Comparison of ENCODE assay signal across 8 cellular contexts in the genomic region with DNA sequence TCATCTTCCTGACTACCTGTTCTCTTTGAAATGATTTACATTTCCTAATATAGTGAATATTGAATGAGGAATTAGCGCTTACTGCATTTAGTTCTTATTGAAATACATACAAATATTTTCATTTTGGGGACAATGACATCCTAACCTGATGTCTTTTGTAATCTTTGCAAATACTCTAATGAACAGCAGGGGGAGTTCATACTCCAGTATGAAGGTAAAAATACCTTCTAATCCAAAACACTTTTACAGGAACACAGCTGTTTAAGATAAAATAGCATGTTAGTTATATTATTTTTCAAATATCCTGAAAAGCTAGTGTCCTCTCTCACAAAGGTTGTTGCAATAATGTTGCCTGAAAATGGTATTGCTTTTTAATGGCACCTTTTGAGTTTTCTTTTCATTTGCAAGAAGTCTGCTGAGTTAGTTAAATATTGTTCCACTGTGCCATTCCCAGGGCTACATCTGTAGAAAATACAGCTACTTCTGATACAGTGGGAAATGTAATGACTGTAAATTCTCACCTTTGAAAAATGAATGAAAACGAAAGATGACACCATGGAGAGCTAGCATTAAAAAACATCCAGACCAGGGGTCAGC.
DNase-seq lines count a peak whose midpoint lies in the region; ATAC-seq, FAIRE-seq and TF ChIP-seq lines count a peak whose summit lies in the region.

No MANE protein-coding gene starts in this region.

- no peaks in the 10 kb centered on the region for H3K79me2 ChIP-seq in OCI-LY7 (ENCODE audit: insufficient read depth, low read depth, low read length)

- POLR2A ChIA-PET in OCI-LY7 (lab: Charles Lee) = interaction anchor here (0.6 kb wide), 1 partner anchor 13 kb away, joined by 3 read pairs; no protein-coding TSS in a partner anchor

- DNase-seq in AML-193 (lab: John Stamatoyannopoulos, UW) (peak; percentile 26 to 31), H54 (ENCODE audit: insufficient read length, low spot score) (no peak), OCI-LY7 (ENCODE audit: low spot score) (peak; percentile 16), foreskin fibroblast (peak; percentile 1 to 23), GM12891 (ENCODE audit: insufficient read length, low spot score) (no peak), ascending aorta (ENCODE audit: low spot score in 2 of 2) (no peak)
- DNase-seq in stimulated activated effector memory CD8-positive, alpha-beta T cell treated with anti-CD3 and anti-CD28 coated beads, Interleukin-12 subunit alpha, Interleukin-12 subunit beta, amount 100 ng/mL, for 72 hours (ENCODE audit: low spot score in 2 of 2) = no peak

- no peaks in the 10 kb centered on the region for H3K27me3 ChIP-seq in ascending aorta

- intact Hi-C loops in OCI-LY7 (cut with micrococcal nuclease; ENCODE audit: unreplicated experiment) = no loop called here
- intact Hi-C loops in ascending aorta (cut with DNase I) = no loop called here

- TF ChIP-seq POLR2A in H54 (IDR thresholded peaks at IDR 0.05; ENCODE audit: low read depth, low read length) = no peak
- TF ChIP-seq POLR2A in GM12891 (IDR thresholded peaks at IDR 0.05; ENCODE audit: low read depth, low read length) = no peak

- peak; percentile 94 for FAIRE-seq in H54 (lab: Jason Lieb, UNC)
- no peak for FAIRE-seq in GM12891 (lab: Jason Lieb, UNC)

- no peaks in the 10 kb centered on the region for H3K36me3 Mint-ChIP-seq in stimulated activated effector memory CD8-positive, alpha-beta T cell treated with anti-CD3 and anti-CD28 coated beads, Interleukin-12 subunit alpha, Interleukin-12 subunit beta, amount 100 ng/mL, for 72 hours

- H3K36me3 ChIP-seq in OCI-LY7 (ENCODE audit: insufficient read depth, low read length) = no peaks in the 10 kb centered on the region
- no peaks in the 10 kb centered on the region for H3K36me3 ChIP-seq in ascending aorta

- H3K4me2 ChIP-seq in OCI-LY7 (ENCODE audit: low read length) = no peak overlapping the region

- no peak overlapping the region for H3K27ac Mint-ChIP-seq in stimulated activated effector memory CD8-positive, alpha-beta T cell treated with anti-CD3 and anti-CD28 coated beads, Interleukin-12 subunit alpha, Interleukin-12 subunit beta, amount 100 ng/mL, for 72 hours

- no peak overlapping the region for H3K4me3 Mint-ChIP-seq in stimulated activated effector memory CD8-positive, alpha-beta T cell treated with anti-CD3 and anti-CD28 coated beads, Interleukin-12 subunit alpha, Interleukin-12 subunit beta, amount 100 ng/mL, for 72 hours

- no peaks in the 10 kb centered on the region for H3K9me2 ChIP-seq in OCI-LY7 (ENCODE audit: insufficient read depth, low read length)

- H3K27ac ChIP-seq in OCI-LY7 (ENCODE audit: low read depth, low read length, poor library complexity, severe bottlenecking) (no peak overlapping the region), ascending aorta (no peak overlapping the region)

- no peaks in the 10 kb centered on the region for H3K9me3 ChIP-seq in OCI-LY7 (ENCODE audit: low read length)
- H3K9me3 ChIP-seq in ascending aorta = no peaks in the 10 kb centered on the region

- TF ChIP-seq CTCF in OCI-LY7 (conservative IDR thresholded peaks at IDR 0.05; ENCODE audit: low read length) (peak; percentile 76), foreskin fibroblast (IDR thresholded peaks at IDR 0.05; ENCODE audit: low read depth, low read length) (peak; percentile 36), ascending aorta (IDR thresholded peaks at IDR 0.05) (peak in 1 of 3 experiments; percentile 26)

- H3K4me1 ChIP-seq in OCI-LY7 (ENCODE audit: insufficient read depth, low read length, poor library complexity, severe bottlenecking) (no peaks in the 10 kb centered on the region), ascending aorta (no peaks in the 10 kb centered on the region)

- ATAC-seq in HG03342 (IDR thresholded peaks at IDR 0.05; ENCODE audit: unreplicated experiment) = no peak
- ATAC-seq in stimulated activated effector memory CD8-positive, alpha-beta T cell treated with anti-CD3 and anti-CD28 coated beads, Interleukin-12 subunit alpha, Interleukin-12 subunit beta, amount 100 ng/mL, for 72 hours = no peak

- H4K20me1 ChIP-seq in OCI-LY7 (ENCODE audit: insufficient read depth, low read length) = no peaks in the 10 kb centered on the region

- H2AFZ ChIP-seq in OCI-LY7 (ENCODE audit: low read length) = no peak overlapping the region

- H3K4me3 ChIP-seq in OCI-LY7 (ENCODE audit: low read depth, low read length, poor library complexity, severe bottlenecking) (no peak overlapping the region), foreskin fibroblast (ENCODE audit: low read depth in 1 of 2, low read length in 2 of 2) (no peak overlapping the region), ascending aorta (no peak overlapping the region)

- CTCF ChIA-PET in OCI-LY7 (lab: Charles Lee; ENCODE audit: unreplicated experiment) = no interaction called here

- H3K9me3 Mint-ChIP-seq in stimulated activated effector memory CD8-positive, alpha-beta T cell treated with anti-CD3 and anti-CD28 coated beads, Interleukin-12 subunit alpha, Interleukin-12 subunit beta, amount 100 ng/mL, for 72 hours = no peaks in the 10 kb centered on the region

- H3K4me1 Mint-ChIP-seq in stimulated activated effector memory CD8-positive, alpha-beta T cell treated with anti-CD3 and anti-CD28 coated beads, Interleukin-12 subunit alpha, Interleukin-12 subunit beta, amount 100 ng/mL, for 72 hours = no peaks in the 10 kb centered on the region

- BruUV-seq in OCI-LY7 (replicated peaks; lab: Mats Ljungman, UMichigan) = no TSS peak

TF ChIP-seq in GM12891, 5 proteins besides CTCF, POLR2A, EP300 and RAD21:
- no peak for TF ChIP-seq POLR2AphosphoS5 (IDR thresholded peaks at IDR 0.05; ENCODE audit: low read depth, low read length)
- TF ChIP-seq PAX5 (IDR thresholded peaks at IDR 0.05; ENCODE audit: insufficient read depth, low read length, severe bottlenecking) = no peak
- no peak for TF ChIP-seq TAF1 (IDR thresholded peaks at IDR 0.05; ENCODE audit: low read depth, low read length)
TF ChIP-seq in GM12891: peak in this region for 0.

Comparison
In these comparisons a context has a peak if more than half of its experiments do, and no peak if none do; other contexts are left out.
1. DNase-seq: peak in AML-193 (2 of 2), OCI-LY7 (single experiment) and foreskin fibroblast (2 of 2); none in H54 (single experiment), GM12891 (single experiment), ascending aorta (0 of 2) and stimulated activated effector memory CD8-positive, alpha-beta T cell treated with anti-CD3 and anti-CD28 coated beads, Interleukin-12 subunit alpha, Interleukin-12 subunit beta, amount 100 ng/mL, for 72 hours (0 of 2).